9 cellular contexts compared by ENCODE assay signal in genomic region chr2:10400568-10400977, GRCh38. TPM values are rescaled to one million over a fixed set of nuclear protein-coding genes. Genes with fewer than 3 reads are reported as not detected.
DNase-seq lines count a peak whose midpoint lies in the region; TF ChIP-seq lines count a peak whose summit lies in the region.
"Had no signal": no experiment of that assay in that cellular context is flagged by ENCODE, and none has a peak within 500 bp of the region (broad histone marks: within the 10 kb centered on the region; RNA-seq: fewer than 3 reads in every experiment).

No MANE protein-coding gene starts in this region.

- H3K27me3 Mint-ChIP-seq in activated T-helper 1 cell treated with anti-CD3 and anti-CD28 coated beads, Interleukin-12 subunit alpha, Interleukin-12 subunit beta, Interleukin-2, Interleukin-4 antibody, amounts not matched to agents 30 ng/mL and 10 ng/mL and 1 ng/mL, durations not matched to agents 14 hours and 24 hours and 36 hours (ENCODE audit: insufficient read depth) = no peaks in the 10 kb centered on the region

- H3K36me3 ChIP-seq in uterus = no peaks in the 10 kb centered on the region

- peak; percentile 78 for DNase-seq in stimulated activated CD4-positive, alpha-beta T cell treated with anti-CD3 and anti-CD28 coated beads, Interleukin-15, amount 100 ng/mL, for 24 hours
- no peak for DNase-seq in stimulated activated CD4-positive, alpha-beta T cell treated with anti-CD3 and anti-CD28 coated beads, Interleukin-4, amount 100 ng/mL, for 4 hours
- no peak for DNase-seq in activated T-helper 1 cell treated with anti-CD3 and anti-CD28 coated beads, Interleukin-12 subunit alpha, Interleukin-12 subunit beta, Interleukin-2, Interleukin-4 antibody, amounts not matched to agents 30 ng/mL and 10 ng/mL and 1 ng/mL, durations not matched to agents 14 hours and 24 hours and 36 hours (ENCODE audit: low spot score)
- DNase-seq in medulla oblongata (ENCODE audit: extremely low spot score) (peak; percentile 69), uterus (no peak), GM19240 (ENCODE audit: insufficient read length, low spot score) (no peak), kidney tubule cell (ENCODE audit: low spot score) (no peak), NCI-H748 (lab: John Stamatoyannopoulos, UW; ENCODE audit: unreplicated experiment) (no peak)

- H3K27ac Mint-ChIP-seq in activated T-helper 1 cell treated with anti-CD3 and anti-CD28 coated beads, Interleukin-12 subunit alpha, Interleukin-12 subunit beta, Interleukin-2, Interleukin-4 antibody, amounts not matched to agents 30 ng/mL and 10 ng/mL and 1 ng/mL, durations not matched to agents 14 hours and 24 hours and 36 hours = peak overlapping the region; percentile 19

- peaks cover 19% of the 10 kb centered on the region for H3K4me1 Mint-ChIP-seq in activated T-helper 1 cell treated with anti-CD3 and anti-CD28 coated beads, Interleukin-12 subunit alpha, Interleukin-12 subunit beta, Interleukin-2, Interleukin-4 antibody, amounts not matched to agents 30 ng/mL and 10 ng/mL and 1 ng/mL, durations not matched to agents 14 hours and 24 hours and 36 hours (ENCODE audit: low read depth)

- no peaks in the 10 kb centered on the region for H3K9me3 ChIP-seq in uterus

- H3K9me3 Mint-ChIP-seq in activated T-helper 1 cell treated with anti-CD3 and anti-CD28 coated beads, Interleukin-12 subunit alpha, Interleukin-12 subunit beta, Interleukin-2, Interleukin-4 antibody, amounts not matched to agents 30 ng/mL and 10 ng/mL and 1 ng/mL, durations not matched to agents 14 hours and 24 hours and 36 hours = no peaks in the 10 kb centered on the region

- H3K4me1 ChIP-seq in uterus = peaks cover 0 to 19% of the 10 kb centered on the region in 2 donors

- peak overlapping the region; percentile 27 for H3K4me3 Mint-ChIP-seq in activated T-helper 1 cell treated with anti-CD3 and anti-CD28 coated beads, Interleukin-12 subunit alpha, Interleukin-12 subunit beta, Interleukin-2, Interleukin-4 antibody, amounts not matched to agents 30 ng/mL and 10 ng/mL and 1 ng/mL, durations not matched to agents 14 hours and 24 hours and 36 hours

- H3K27me3 ChIP-seq in uterus = no peaks in the 10 kb centered on the region

- peaks cover 19% of the 10 kb centered on the region for H3K36me3 Mint-ChIP-seq in activated T-helper 1 cell treated with anti-CD3 and anti-CD28 coated beads, Interleukin-12 subunit alpha, Interleukin-12 subunit beta, Interleukin-2, Interleukin-4 antibody, amounts not matched to agents 30 ng/mL and 10 ng/mL and 1 ng/mL, durations not matched to agents 14 hours and 24 hours and 36 hours (ENCODE audit: low read depth)

- H3K4me3 ChIP-seq in uterus = no peak overlapping the region

- peak overlapping the region; percentile 43 to 79 for H3K27ac ChIP-seq in uterus
- H3K27ac ChIP-seq: epithelial cell of prostate had no signal

- intact Hi-C loops in activated T-helper 1 cell treated with anti-CD3 and anti-CD28 coated beads, Interleukin-12 subunit alpha, Interleukin-12 subunit beta, Interleukin-2, Interleukin-4 antibody, amounts not matched to agents 30 ng/mL and 10 ng/mL and 1 ng/mL, durations not matched to agents 14 hours and 24 hours and 36 hours (cut with micrococcal nuclease) = loop anchor here (10.0 kb wide), 1 partner anchor 1566 kb away; the partner anchor contains the start of gene KIDINS220
- intact Hi-C loops in uterus (cut with DNase I; ENCODE audit: low total_unique reads) = loop anchor here (10.0 kb wide), 1 partner anchor 96 kb away; the partner anchor contains the start of gene HPCAL1

- no peak for TF ChIP-seq CTCF in uterus (IDR thresholded peaks at IDR 0.05)

- no peak for TF ChIP-seq POLR2A in uterus (IDR thresholded peaks at IDR 0.05)

RNA-seq across cellular contexts. Expression of gene ODC1, which starts 47.6 kb away (rescaled TPM):
- total RNA-seq in activated T-helper 1 cell treated with anti-CD3 and anti-CD28 coated beads, Interleukin-12 subunit alpha, Interleukin-12 subunit beta, Interleukin-2, Interleukin-4 antibody, amounts not matched to agents 30 ng/mL and 10 ng/mL and 1 ng/mL, durations not matched to agents 14 hours and 24 hours and 36 hours = 235 and 247 TPM in 2 replicates
- 100 to 1,000 TPM in 1 of 4 donors, 10 to 100 TPM in 3; 39.5 to 140 (median 57.6) TPM for total RNA-seq in uterus

Comparison
In these comparisons a context has a peak if more than half of its experiments do, and no peak if none do; other contexts are left out.
1. DNase-seq: peak in stimulated activated CD4-positive, alpha-beta T cell treated with anti-CD3 and anti-CD28 coated beads, Interleukin-15, amount 100 ng/mL, for 24 hours (single experiment) and medulla oblongata (single experiment); none in stimulated activated CD4-positive, alpha-beta T cell treated with anti-CD3 and anti-CD28 coated beads, Interleukin-4, amount 100 ng/mL, for 4 hours (0 of 2), activated T-helper 1 cell treated with anti-CD3 and anti-CD28 coated beads, Interleukin-12 subunit alpha, Interleukin-12 subunit beta, Interleukin-2, Interleukin-4 antibody, amounts not matched to agents 30 ng/mL and 10 ng/mL and 1 ng/mL, durations not matched to agents 14 hours and 24 hours and 36 hours (single experiment), uterus (0 of 2), GM19240 (single experiment), kidney tubule cell (single experiment) and NCI-H748 (single experiment).